ENCODE assay signal across 1 cellular context in genomic region chrX:7927259-7928167, GRCh38.
TF ChIP-seq lines count a peak whose summit lies in the region.

Gene PNPLA4 (minus strand): TSS chrX:7927413. CDS start chrX:7926119, 1,294 bp downstream.

TF ChIP-seq in K562, 482 proteins besides CTCF, POLR2A, EP300 and RAD21 (continued from another document):
- TF ChIP-seq DEAF1 (CRISPR knock-in tag; IDR thresholded peaks at IDR 0.05) (no peak), SREBF2 (CRISPR knock-in tag; IDR thresholded peaks at IDR 0.05) (no peak), SRSF1 (IDR thresholded peaks at IDR 0.05; ENCODE audit: low read depth, low read length) (no peak), IRF2 (CRISPR knock-in tag; IDR thresholded peaks at IDR 0.05) (no peak), RERE (CRISPR knock-in tag; IDR thresholded peaks at IDR 0.05; ENCODE audit: borderline replicate concordance) (no peak), CCAR2 (IDR thresholded peaks at IDR 0.05; ENCODE audit: low read depth, low read length) (no peak), U2AF1 (optimal IDR thresholded peaks at IDR 0.05; ENCODE audit: low read depth, low read length) (no peak), CGGBP1 (CRISPR knock-in tag; IDR thresholded peaks at IDR 0.05) (no peak), SMAD3 (CRISPR knock-in tag; conservative IDR thresholded peaks at IDR 0.05) (no peak), ZNF398 (CRISPR knock-in tag; IDR thresholded peaks at IDR 0.05) (no peak), NBN (IDR thresholded peaks at IDR 0.05; ENCODE audit: low read depth) (peak; percentile 89), THRA (IDR thresholded peaks at IDR 0.05) (peak; percentile 82), TRIM28 (IDR thresholded peaks at IDR 0.05) (no peak), ZNF589 (CRISPR knock-in tag; IDR thresholded peaks at IDR 0.05; ENCODE audit: low read depth) (peak; percentile 45; the same call in 1 of the 2 replicates), TRIM24 (IDR thresholded peaks at IDR 0.05) (no peak), PCBP2 (IDR thresholded peaks at IDR 0.05; ENCODE audit: low read depth, low read length, poor library complexity, severe bottlenecking) (no peak), BACH1 (tag; IDR thresholded peaks at IDR 0.05) (no peak), SNIP1 (IDR thresholded peaks at IDR 0.05; ENCODE audit: low read depth) (no peak), SMAD1 (IDR thresholded peaks at IDR 0.05; ENCODE audit: low read depth, low read length, partially characterized antibody) (no peak), PRDM10 (IDR thresholded peaks at IDR 0.05; ENCODE audit: partially characterized antibody) (peak; percentile 44), HOMEZ (CRISPR knock-in tag; IDR thresholded peaks at IDR 0.05) (no peak), CHAMP1 (IDR thresholded peaks at IDR 0.05) (no peak), POLR3A (IDR thresholded peaks at IDR 0.05; ENCODE audit: borderline replicate concordance, extremely low read depth, insufficient read depth, insufficient read length) (no peak), ZNF584 (CRISPR knock-in tag; IDR thresholded peaks at IDR 0.05; ENCODE audit: low read depth) (no peak), RFX5 (IDR thresholded peaks at IDR 0.05; ENCODE audit: low read depth, low read length) (no peak), BCL6 (CRISPR knock-in tag; IDR thresholded peaks at IDR 0.05) (no peak), ELF2 (CRISPR knock-in tag; IDR thresholded peaks at IDR 0.05) (no peak), ILF3 (IDR thresholded peaks at IDR 0.05; ENCODE audit: borderline replicate concordance) (no peak), BRD4 (IDR thresholded peaks at IDR 0.05) (no peak), RBM22 (IDR thresholded peaks at IDR 0.05; ENCODE audit: low read depth, low read length, poor library complexity, severe bottlenecking) (no peak), ZNF655 (CRISPR knock-in tag; IDR thresholded peaks at IDR 0.05) (no peak), ZNF347 (CRISPR knock-in tag; IDR thresholded peaks at IDR 0.05; ENCODE audit: low read depth) (no peak)
